ENCODE assay signal across 21 cellular contexts in genomic region chr10:111083222-111084095, GRCh38. TPM values are rescaled to one million over a fixed set of nuclear protein-coding genes. Genes with fewer than 3 reads are reported as not detected.
A peak's percentile ranks its signal among the peaks of the same experiment; 100 is the strongest.
DNase-seq lines count a peak whose midpoint lies in the region; ATAC-seq and TF ChIP-seq lines count a peak whose summit lies in the region.
"Had no signal": no experiment of that assay in that cellular context is flagged by ENCODE, and none has a peak within 500 bp of the region (broad histone marks: within the 10 kb centered on the region; RNA-seq: fewer than 3 reads in every experiment).

No MANE protein-coding gene starts in this region.

- no peaks in the 10 kb centered on the region for H3K4me1 ChIP-seq in colonic mucosa
- H3K4me1 ChIP-seq: A549, BLaER1 had no signal

- no peaks in the 10 kb centered on the region for H3K27me3 ChIP-seq in colonic mucosa
- H3K27me3 ChIP-seq: BLaER1 had no signal

- peaks cover 8% of the 10 kb centered on the region for H3K36me3 Mint-ChIP-seq in type B pancreatic cell
- H3K36me3 Mint-ChIP-seq: CD4-positive, alpha-beta memory T cell had no signal

- no peak overlapping the region for H3K9ac ChIP-seq in colonic mucosa (ENCODE audit: low read depth in 2 of 2, low read length in 2 of 2)
- H3K9ac ChIP-seq: BLaER1 had no signal

- ATAC-seq in omental fat pad (ENCODE audit: low FRiP score): no peak
- no peak for ATAC-seq in HG03097 (IDR thresholded peaks at IDR 0.05; ENCODE audit: low FRiP score, unreplicated experiment)
- ATAC-seq: A549 had no signal

- DNase-seq in activated T-cell treated with anti-CD3 and anti-CD28 coated beads, Interleukin-2, amount 50 U/mL, for 48 hours: peak; percentile 8 to 10
- no peak for DNase-seq in activated T-cell treated with anti-CD3 and anti-CD28 coated beads for 4 hours
- DNase-seq in colonic mucosa: peak; percentile 10
- DNase-seq in mesenteric fat pad (ENCODE audit: low spot score): peak; percentile 55
- DNase-seq in type B pancreatic cell (ENCODE audit: extremely low spot score, unreplicated experiment): peak; percentile 51
- no peak for DNase-seq in omental fat pad (ENCODE audit: low spot score)
- no peak for DNase-seq in nucleus accumbens (lab: John Stamatoyannopoulos, UW)
- DNase-seq: Calu3; CD4-positive, alpha-beta memory T cell; GF-D8; HCEC 1CT; KBM-7; NCI-H1105; NCI-H2081; NCI-H2227 treated with DMSO at 0.1 percent for 48 hours; NCI-H510A treated with DMSO at 0.1 percent for 48 hours; NCI-H774; SHP77 treated with DMSO at 0.1 percent for 48 hours had no signal

- no peak overlapping the region for H3K4me3 ChIP-seq in colonic mucosa
- H3K4me3 ChIP-seq: A549, BLaER1 had no signal

- no peak overlapping the region for H3K4me3 Mint-ChIP-seq in type B pancreatic cell
- H3K4me3 Mint-ChIP-seq: CD4-positive, alpha-beta memory T cell had no signal

- H3K27ac Mint-ChIP-seq in type B pancreatic cell: no peak overlapping the region
- H3K27ac Mint-ChIP-seq: CD4-positive, alpha-beta memory T cell had no signal

- intact Hi-C loops in colonic mucosa (cut with DNase I): no loop called here

- H3K9me3 Mint-ChIP-seq in type B pancreatic cell: peaks cover 5% of the 10 kb centered on the region

- no peak overlapping the region for H3K27ac ChIP-seq in colonic mucosa
- H3K27ac ChIP-seq: A549, BLaER1 had no signal

- no peaks in the 10 kb centered on the region for H3K9me3 ChIP-seq in colonic mucosa
- H3K9me3 ChIP-seq: A549 had no signal

- TF ChIP-seq CTCF in colonic mucosa (IDR thresholded peaks at IDR 0.05) (no peak), type B pancreatic cell (conservative IDR thresholded peaks at IDR 0.05) (no peak), omental fat pad (IDR thresholded peaks at IDR 0.05) (no peak)

- no peaks in the 10 kb centered on the region for H3K36me3 ChIP-seq in colonic mucosa
- H3K36me3 ChIP-seq: BLaER1 had no signal

- peaks cover 46% of the 10 kb centered on the region for H3K27me3 Mint-ChIP-seq in type B pancreatic cell

- peaks cover 14% of the 10 kb centered on the region for H3K4me1 Mint-ChIP-seq in type B pancreatic cell (ENCODE audit: unreplicated experiment)

RNA-seq across cellular contexts. Expression of gene ADRA2A, which starts 6.6 kb away (rescaled TPM):
- total RNA-seq in colonic mucosa (10 to 100 TPM; 12.8 to 14.3 TPM), mesenteric fat pad (187 TPM), type B pancreatic cell (ENCODE audit: low replicate concordance) (16.1 and 19.3 TPM in 2 replicates), omental fat pad (10 to 100 TPM in 3 of 4 donors, 1 to 10 TPM in 1; 5.2 to 81.3 (median 42.9) TPM)
- total RNA-seq: CD4-positive, alpha-beta memory T cell had no signal

Comparison
In these comparisons a context has a peak if more than half of its experiments do, and no peak if none do; other contexts are left out.
1. DNase-seq: peak in activated T-cell treated with anti-CD3 and anti-CD28 coated beads, Interleukin-2, amount 50 U/mL, for 48 hours (2 of 2), colonic mucosa (single experiment), mesenteric fat pad (single experiment) and type B pancreatic cell (single experiment); none in activated T-cell treated with anti-CD3 and anti-CD28 coated beads for 4 hours (single experiment), omental fat pad (single experiment) and nucleus accumbens (0 of 56).